8 cellular contexts compared by ENCODE assay signal in the genomic region with DNA sequence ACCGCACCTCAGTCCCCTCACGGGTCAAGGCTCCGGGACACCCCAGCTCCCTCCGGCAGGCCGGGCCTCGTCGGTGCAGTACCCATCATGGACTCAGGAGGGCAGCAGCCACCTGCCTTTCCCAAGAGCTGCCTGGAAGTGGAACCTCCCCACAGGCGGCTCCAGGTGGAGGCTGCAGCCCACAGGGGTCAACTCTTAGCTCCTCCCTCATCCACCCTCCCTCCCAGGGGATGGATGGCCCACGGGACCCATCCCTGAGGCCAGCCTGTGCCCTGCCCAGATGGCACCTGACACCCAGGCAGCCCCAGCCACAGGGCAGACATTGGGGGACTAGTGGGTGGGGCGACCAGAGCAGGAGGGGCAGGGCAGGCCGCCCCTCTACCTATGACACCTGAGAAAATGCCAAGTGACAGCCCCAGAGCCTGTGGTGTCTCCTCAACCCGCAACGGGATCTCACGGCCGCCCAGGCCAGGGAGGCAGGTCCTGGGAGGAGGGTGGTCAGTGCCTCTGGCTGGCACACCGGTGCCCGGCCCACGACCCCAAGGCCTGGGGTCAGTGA. TPM values are rescaled to one million over a fixed set of nuclear protein-coding genes. Genes with fewer than 3 reads are reported as not detected.
A peak's percentile ranks its signal among the peaks of the same experiment; 100 is the strongest.
DNase-seq lines count a peak whose midpoint lies in the region; ATAC-seq, FAIRE-seq and TF ChIP-seq lines count a peak whose summit lies in the region.

No MANE protein-coding gene starts in this region.

- ATAC-seq in HG03175 (IDR thresholded peaks at IDR 0.05; ENCODE audit: unreplicated experiment) (peak; percentile 55), GM18909 (IDR thresholded peaks at IDR 0.05; ENCODE audit: poor library complexity, unreplicated experiment) (no peak)

- H3K36me3 ChIP-seq in neuronal stem cell (replicated peaks in 1 of 2; ENCODE audit: control insufficient read depth in 2 of 2, insufficient read depth in 2 of 2, low read length in 2 of 2): no peaks in the 10 kb centered on the region

- peaks cover 0 to 14% (median 5%) of the 10 kb centered on the region in 3 experiments for H3K27me3 ChIP-seq in neuronal stem cell (ENCODE audit: control insufficient read depth in 3 of 3, insufficient read depth in 3 of 3, low read depth in 1 of 3, low read length in 3 of 3)

- peak overlapping the region; percentile 65 for H4K8ac ChIP-seq in neuronal stem cell (ENCODE audit: low read depth, low read length)

- peak overlapping the region; percentile 85 for H4K91ac ChIP-seq in neuronal stem cell (ENCODE audit: low read depth, low read length, poor library complexity)

- H3K79me1 ChIP-seq in neuronal stem cell (ENCODE audit: low read depth, low read length): peaks cover 3% of the 10 kb centered on the region

- H3K27ac Mint-ChIP-seq in activated T-helper 2 cell treated with anti-CD3 and anti-CD28 coated beads, Interferon-gamma antibody, Interleukin-2, Interleukin-4, amounts not matched to agents 10 μg/mL and 5 μg/mL and 100 μg/mL, durations not matched to agents 14 hours and 24 hours and 36 hours: no peak overlapping the region

- DNase-seq in COR-L47 (lab: John Stamatoyannopoulos, UW) (peak; percentile 45), RCC 7860 (ENCODE audit: low spot score) (peak; percentile 57), fibroblast of villous mesenchyme (ENCODE audit: low read depth) (peak; percentile 52), neuronal stem cell (ENCODE audit: low spot score) (peak; percentile 75), superior temporal gyrus (ENCODE audit: extremely low spot score) (peak; percentile 79)
- peak; percentile 57 for DNase-seq in activated T-helper 2 cell treated with anti-CD3 and anti-CD28 coated beads, Interferon-gamma antibody, Interleukin-2, Interleukin-4, amounts not matched to agents 10 μg/mL and 5 μg/mL and 100 μg/mL, durations not matched to agents 14 hours and 24 hours and 36 hours (ENCODE audit: low spot score)

- H3K4ac ChIP-seq in neuronal stem cell (ENCODE audit: low read length): no peak overlapping the region

- WGBS in neuronal stem cell (ENCODE audit: extremely low coverage in 2 of 2, insufficient read length in 2 of 2, insufficient replicate concordance in 1 of 2), 2 donors: no CpG with 5 or more reads among the region's 18 CpGs

- H3K4me3 ChIP-seq in fibroblast of villous mesenchyme (ENCODE audit: low read depth, low read length) (no peak overlapping the region), neuronal stem cell (ENCODE audit: low read length in 2 of 2) (no peak overlapping the region)

- peak overlapping the region; percentile 38 for H3K27ac ChIP-seq in neuronal stem cell (replicated peaks; ENCODE audit: low read length)

- H3K18ac ChIP-seq in neuronal stem cell (ENCODE audit: low read length): peak overlapping the region; percentile 76

- H3K4me3 Mint-ChIP-seq in activated T-helper 2 cell treated with anti-CD3 and anti-CD28 coated beads, Interferon-gamma antibody, Interleukin-2, Interleukin-4, amounts not matched to agents 10 μg/mL and 5 μg/mL and 100 μg/mL, durations not matched to agents 14 hours and 24 hours and 36 hours (ENCODE audit: low read depth): no peak overlapping the region

- peaks cover 15 to 18% of the 10 kb centered on the region in 2 donors for H3K4me1 ChIP-seq in neuronal stem cell (ENCODE audit: control insufficient read depth in 2 of 2, insufficient read depth in 1 of 2, low read depth in 1 of 2, low read length in 2 of 2)

- H2BK5ac ChIP-seq in neuronal stem cell (ENCODE audit: low read length): peak overlapping the region; percentile 39

- H3K23ac ChIP-seq in neuronal stem cell (ENCODE audit: low read depth, low read length, poor library complexity): peak overlapping the region; percentile 85

- no peak overlapping the region for H2BK120ac ChIP-seq in neuronal stem cell (ENCODE audit: low read depth, low read length)

- H2AK5ac ChIP-seq in neuronal stem cell (ENCODE audit: low read depth, low read length): peak overlapping the region; percentile 99

- no peaks in the 10 kb centered on the region for H3K9me3 Mint-ChIP-seq in activated T-helper 2 cell treated with anti-CD3 and anti-CD28 coated beads, Interferon-gamma antibody, Interleukin-2, Interleukin-4, amounts not matched to agents 10 μg/mL and 5 μg/mL and 100 μg/mL, durations not matched to agents 14 hours and 24 hours and 36 hours

- peak overlapping the region; percentile 15 for H2AFZ ChIP-seq in neuronal stem cell (ENCODE audit: low read length)

- intact Hi-C loops in activated T-helper 2 cell treated with anti-CD3 and anti-CD28 coated beads, Interferon-gamma antibody, Interleukin-2, Interleukin-4, amounts not matched to agents 10 μg/mL and 5 μg/mL and 100 μg/mL, durations not matched to agents 14 hours and 24 hours and 36 hours (cut with micrococcal nuclease): loop anchor here (2.0 kb wide), 1 partner anchor 32 kb away; no protein-coding TSS in a partner anchor

- H3K9ac ChIP-seq in neuronal stem cell (ENCODE audit: low read depth, low read length, poor library complexity): peak overlapping the region; percentile 60

- no peak overlapping the region for H3K4me2 ChIP-seq in neuronal stem cell (ENCODE audit: insufficient read depth, low read length, poor library complexity, severe bottlenecking)

- peak overlapping the region; percentile 94 for H2BK15ac ChIP-seq in neuronal stem cell (ENCODE audit: low read length)

- H3K4me1 Mint-ChIP-seq in activated T-helper 2 cell treated with anti-CD3 and anti-CD28 coated beads, Interferon-gamma antibody, Interleukin-2, Interleukin-4, amounts not matched to agents 10 μg/mL and 5 μg/mL and 100 μg/mL, durations not matched to agents 14 hours and 24 hours and 36 hours (ENCODE audit: low read depth): no peaks in the 10 kb centered on the region

- TF ChIP-seq CTCF in fibroblast of villous mesenchyme (IDR thresholded peaks at IDR 0.05; ENCODE audit: insufficient read depth, low read depth, low read length): peak; percentile 93

- H2BK12ac ChIP-seq in neuronal stem cell (ENCODE audit: low read length): peak overlapping the region; percentile 63

- H3K27me3 Mint-ChIP-seq in activated T-helper 2 cell treated with anti-CD3 and anti-CD28 coated beads, Interferon-gamma antibody, Interleukin-2, Interleukin-4, amounts not matched to agents 10 μg/mL and 5 μg/mL and 100 μg/mL, durations not matched to agents 14 hours and 24 hours and 36 hours (ENCODE audit: low read depth): peaks cover 11% of the 10 kb centered on the region

- no peak for FAIRE-seq in RCC 7860 (lab: Jason Lieb, UNC)

- peak overlapping the region; percentile 82 for H3K14ac ChIP-seq in neuronal stem cell (ENCODE audit: low read length)

- no peaks in the 10 kb centered on the region for H3K9me3 ChIP-seq in neuronal stem cell (replicated peaks in 1 of 2; ENCODE audit: control insufficient read depth in 2 of 2, insufficient read depth in 1 of 2, low read depth in 1 of 2, low read length in 2 of 2)

- no peaks in the 10 kb centered on the region for H3K36me3 Mint-ChIP-seq in activated T-helper 2 cell treated with anti-CD3 and anti-CD28 coated beads, Interferon-gamma antibody, Interleukin-2, Interleukin-4, amounts not matched to agents 10 μg/mL and 5 μg/mL and 100 μg/mL, durations not matched to agents 14 hours and 24 hours and 36 hours (ENCODE audit: low read depth)

RNA-seq across cellular contexts. Expression of a gene that starts 1.2 kb away (rescaled TPM):
- total RNA-seq in activated T-helper 2 cell treated with anti-CD3 and anti-CD28 coated beads, Interferon-gamma antibody, Interleukin-2, Interleukin-4, amounts not matched to agents 10 μg/mL and 5 μg/mL and 100 μg/mL, durations not matched to agents 14 hours and 24 hours and 36 hours: not detected in 2 replicates
- total RNA-seq in fibroblast of villous mesenchyme: 0.86 and 0.97 TPM in 2 replicates
- polyA plus RNA-seq in neuronal stem cell (2013, experiment 1 of 2): 1.5 TPM
- 1.4 TPM for polyA plus RNA-seq in neuronal stem cell (2013, experiment 2 of 2)
